In genomic region chr11:72111803-72112540, GRCh38 we compare ENCODE assay signal across 1 cellular context.
TF ChIP-seq lines count a peak whose summit lies in the region.

No MANE protein-coding gene starts in this region.

TF ChIP-seq in SK-N-SH, 30 proteins besides CTCF, POLR2A, EP300 and RAD21 (continued from another document):
- TF ChIP-seq FOXJ3 (CRISPR knock-in tag; IDR thresholded peaks at IDR 0.05) (no peak), TEAD4 (IDR thresholded peaks at IDR 0.05; ENCODE audit: borderline replicate concordance, insufficient read depth) (no peak), FOXM1 (IDR thresholded peaks at IDR 0.05; ENCODE audit: low read depth) (no peak), IRF3 (IDR thresholded peaks at IDR 0.05; ENCODE audit: low read depth, low read length) (peak; percentile 57), SIN3A (IDR thresholded peaks at IDR 0.05; ENCODE audit: borderline replicate concordance, low read depth, low read length) (0 out of 2 replicates have a peak, but pooled peaks have one; percentile 25), NRF1 (IDR thresholded peaks at IDR 0.05; ENCODE audit: low read depth, low read length) (0 out of 2 replicates have a peak, but pooled peaks have one; percentile 14), MXI1 (IDR thresholded peaks at IDR 0.05; ENCODE audit: low read depth, low read length) (peak; percentile 94), POLR2AphosphoS5 (IDR thresholded peaks at IDR 0.05; ENCODE audit: low read depth, low read length) (peak; percentile 95), USF2 (IDR thresholded peaks at IDR 0.05; ENCODE audit: borderline replicate concordance, low read depth, low read length) (no peak), SMC3 (IDR thresholded peaks at IDR 0.05; ENCODE audit: low read depth, low read length) (0 out of 2 replicates have a peak, but pooled peaks have one; percentile 5), MAX (IDR thresholded peaks at IDR 0.05; ENCODE audit: low read depth) (peak; percentile 83)
